Comparison of ENCODE assay signal across 9 cellular contexts in genomic region chr6:149190228-149190831, GRCh38.
DNase-seq lines count a peak whose midpoint lies in the region; ATAC-seq, FAIRE-seq and TF ChIP-seq lines count a peak whose summit lies in the region.
"Had no signal": no experiment of that assay in that cellular context is flagged by ENCODE, and none has a peak within 500 bp of the region (broad histone marks: within the 10 kb centered on the region; RNA-seq: fewer than 3 reads in every experiment).

No MANE protein-coding gene starts in this region.

- H3K4me1 Mint-ChIP-seq in activated T-cell treated with anti-CD3 and anti-CD28 coated beads, Interleukin-2, amount 50 U/mL, for 72 hours (ENCODE audit: low read depth), result peaks cover 37% of the 10 kb centered on the region
- H3K4me1 Mint-ChIP-seq: nephron had no signal

- H3K4me3 Mint-ChIP-seq in activated T-cell treated with anti-CD3 and anti-CD28 coated beads, Interleukin-2, amount 50 U/mL, for 72 hours, result no peak overlapping the region
- H3K4me3 Mint-ChIP-seq: nephron had no signal

- FAIRE-seq in kidney (lab: Jason Lieb, UNC), result no peak

- peak overlapping the region; percentile 26 for H3K27ac Mint-ChIP-seq in activated T-cell treated with anti-CD3 and anti-CD28 coated beads, Interleukin-2, amount 50 U/mL, for 72 hours
- H3K27ac Mint-ChIP-seq: nephron had no signal

- intact Hi-C loops in kidney (cut with DNase I), result no loop called here
- intact Hi-C loops in uterus (cut with DNase I; ENCODE audit: low total_unique reads), result no loop called here

- TF ChIP-seq CTCF in kidney (IDR thresholded peaks at IDR 0.05; ENCODE audit: borderline replicate concordance, extremely low read depth, insufficient read depth), result peak; percentile 24
- no peak for TF ChIP-seq CTCF in uterus (IDR thresholded peaks at IDR 0.05)
- TF ChIP-seq CTCF in GM13976 (IDR thresholded peaks at IDR 0.05; ENCODE audit: borderline replicate concordance, control extremely low read depth, extremely low read depth, insufficient read depth, missing control alignments), result no peak

- DNase-seq in NCI-H460 (ENCODE audit: extremely low read depth, low read depth), result peak; percentile 9
- peak; percentile 38 to 69 for DNase-seq in activated T-cell treated with anti-CD3 and anti-CD28 coated beads, Interleukin-2, amount 50 U/mL, for 72 hours
- peak; percentile 70 for DNase-seq in kidney
- DNase-seq in NCI-H524 (lab: John Stamatoyannopoulos, UW), result no peak
- DNase-seq in SHP77 treated with DMSO at 0.1 percent for 48 hours (lab: John Stamatoyannopoulos, UW), result no peak
- no peak for DNase-seq in uterus
- DNase-seq in GM13976 (ENCODE audit: low spot score), result no peak

- ATAC-seq in GM18867 (IDR thresholded peaks at IDR 0.05; ENCODE audit: unreplicated experiment), result peak; percentile 60
- peak; percentile 51 to 81 for ATAC-seq in activated T-cell treated with anti-CD3 and anti-CD28 coated beads, Interleukin-2, amount 50 U/mL, for 72 hours (replicated peaks in 1 of 2)

- H3K27me3 ChIP-seq in uterus, result no peaks in the 10 kb centered on the region

- H3K36me3 Mint-ChIP-seq in activated T-cell treated with anti-CD3 and anti-CD28 coated beads, Interleukin-2, amount 50 U/mL, for 72 hours (ENCODE audit: insufficient read depth in 2 of 2), result peaks cover 21 to 24% of the 10 kb centered on the region in 2 donors

- peaks cover 12 to 15% of the 10 kb centered on the region in 2 donors for H3K9me3 Mint-ChIP-seq in activated T-cell treated with anti-CD3 and anti-CD28 coated beads, Interleukin-2, amount 50 U/mL, for 72 hours

- no peaks in the 10 kb centered on the region for H3K36me3 ChIP-seq in kidney (ENCODE audit: control insufficient read depth in 1 of 2, insufficient read depth in 2 of 2, low read length in 2 of 2)
- H3K36me3 ChIP-seq in uterus, result no peaks in the 10 kb centered on the region

- H3K4me1 ChIP-seq in kidney (ENCODE audit: control insufficient read depth in 1 of 2, insufficient read depth in 1 of 2, low read depth in 1 of 2, low read length in 2 of 2) (no peaks in the 10 kb centered on the region), uterus (no peaks in the 10 kb centered on the region)

- in situ Hi-C loops in GM13976 (cut with MboI; ENCODE audit: low sequenced_read_pairs, unreplicated experiment), result no loop called here

- no peaks in the 10 kb centered on the region for H3K27me3 Mint-ChIP-seq in activated T-cell treated with anti-CD3 and anti-CD28 coated beads, Interleukin-2, amount 50 U/mL, for 72 hours (ENCODE audit: low read depth)

- H3K4me3 ChIP-seq in kidney (ENCODE audit: low read length in 2 of 2), result no peak overlapping the region
- no peak overlapping the region for H3K4me3 ChIP-seq in uterus

- no peak for TF ChIP-seq POLR2A in uterus (IDR thresholded peaks at IDR 0.05)

- H3K9ac ChIP-seq in kidney (ENCODE audit: low read length in 2 of 2), result no peak overlapping the region

- H3K27ac ChIP-seq in kidney (ENCODE audit: low read depth in 2 of 2, low read length in 2 of 2) (no peak overlapping the region), uterus (no peak overlapping the region)

- no peaks in the 10 kb centered on the region for H3K9me3 ChIP-seq in kidney (ENCODE audit: control insufficient read depth in 1 of 2, low read length in 2 of 2)
- H3K9me3 ChIP-seq in uterus, result no peaks in the 10 kb centered on the region

Comparison
In these comparisons a context has a peak if more than half of its experiments do, and no peak if none do; other contexts are left out.
1. DNase-seq: peak in NCI-H460 (single experiment), activated T-cell treated with anti-CD3 and anti-CD28 coated beads, Interleukin-2, amount 50 U/mL, for 72 hours (2 of 2) and kidney (single experiment); none in NCI-H524 (0 of 2), SHP77 treated with DMSO at 0.1 percent for 48 hours (single experiment), uterus (0 of 2) and GM13976 (single experiment).